In genomic region chr3:157174616-157175498, GRCh38 we compare ENCODE assay signal across 1 cellular context.
TF ChIP-seq lines count a peak whose summit lies in the region.

No MANE protein-coding gene starts in this region.

TF ChIP-seq in K562, 482 proteins besides CTCF, POLR2A, EP300 and RAD21 (continued from another document and continues in another):
- TF ChIP-seq, protein P1, sequence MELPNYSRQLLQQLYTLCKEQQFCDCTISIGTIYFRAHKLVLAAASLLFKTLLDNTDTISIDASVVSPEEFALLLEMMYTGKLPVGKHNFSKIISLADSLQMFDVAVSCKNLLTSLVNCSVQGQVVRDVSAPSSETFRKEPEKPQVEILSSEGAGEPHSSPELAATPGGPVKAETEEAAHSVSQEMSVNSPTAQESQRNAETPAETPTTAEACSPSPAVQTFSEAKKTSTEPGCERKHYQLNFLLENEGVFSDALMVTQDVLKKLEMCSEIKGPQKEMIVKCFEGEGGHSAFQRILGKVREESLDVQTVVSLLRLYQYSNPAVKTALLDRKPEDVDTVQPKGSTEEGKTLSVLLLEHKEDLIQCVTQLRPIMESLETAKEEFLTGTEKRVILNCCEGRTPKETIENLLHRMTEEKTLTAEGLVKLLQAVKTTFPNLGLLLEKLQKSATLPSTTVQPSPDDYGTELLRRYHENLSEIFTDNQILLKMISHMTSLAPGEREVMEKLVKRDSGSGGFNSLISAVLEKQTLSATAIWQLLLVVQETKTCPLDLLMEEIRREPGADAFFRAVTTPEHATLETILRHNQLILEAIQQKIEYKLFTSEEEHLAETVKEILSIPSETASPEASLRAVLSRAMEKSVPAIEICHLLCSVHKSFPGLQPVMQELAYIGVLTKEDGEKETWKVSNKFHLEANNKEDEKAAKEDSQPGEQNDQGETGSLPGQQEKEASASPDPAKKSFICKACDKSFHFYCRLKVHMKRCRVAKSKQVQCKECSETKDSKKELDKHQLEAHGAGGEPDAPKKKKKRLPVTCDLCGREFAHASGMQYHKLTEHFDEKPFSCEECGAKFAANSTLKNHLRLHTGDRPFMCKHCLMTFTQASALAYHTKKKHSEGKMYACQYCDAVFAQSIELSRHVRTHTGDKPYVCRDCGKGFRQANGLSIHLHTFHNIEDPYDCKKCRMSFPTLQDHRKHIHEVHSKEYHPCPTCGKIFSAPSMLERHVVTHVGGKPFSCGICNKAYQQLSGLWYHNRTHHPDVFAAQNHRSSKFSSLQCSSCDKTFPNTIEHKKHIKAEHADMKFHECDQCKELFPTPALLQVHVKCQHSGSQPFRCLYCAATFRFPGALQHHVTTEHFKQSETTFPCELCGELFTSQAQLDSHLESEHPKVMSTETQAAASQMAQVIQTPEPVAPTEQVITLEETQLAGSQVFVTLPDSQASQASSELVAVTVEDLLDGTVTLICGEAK (IDR thresholded peaks at IDR 0.05): peak; percentile 91
- TF ChIP-seq, protein P1 (CRISPR knock-in tag; IDR thresholded peaks at IDR 0.05): no peak
- TF ChIP-seq SP1 (CRISPR knock-in tag; IDR thresholded peaks at IDR 0.05) (peak; percentile 97), TCF3 (CRISPR knock-in tag; IDR thresholded peaks at IDR 0.05) (peak; percentile 58), SIN3B (IDR thresholded peaks at IDR 0.05; ENCODE audit: low read depth) (peak; percentile 39; the same call in 1 of the 2 replicates), CTBP1 (IDR thresholded peaks at IDR 0.05; ENCODE audit: borderline replicate concordance) (peak; percentile 84), RCOR1 (IDR thresholded peaks at IDR 0.05; ENCODE audit: borderline replicate concordance in 1 of 2, low read depth in 2 of 2, low read length in 2 of 2) (peak in 1 of 2 experiments; percentile 70; a peak in 2 of 4 replicates), RFX5 (IDR thresholded peaks at IDR 0.05; ENCODE audit: low read depth, low read length) (peak; percentile 51; the same call in 1 of the 2 replicates), KLF13 (tag; IDR thresholded peaks at IDR 0.05; ENCODE audit: borderline replicate concordance, low read depth) (peak; percentile 96), ZEB2 (IDR thresholded peaks at IDR 0.05) (0 out of 2 replicates have a peak, but pooled peaks have one; percentile 73), ATF2 (CRISPR knock-in tag; IDR thresholded peaks at IDR 0.05) (peak; percentile 77; the same call in 1 of the 2 replicates), NFATC3 (IDR thresholded peaks at IDR 0.05) (peak; percentile 88), ATF3 (IDR thresholded peaks at IDR 0.05) (peak; percentile 85), ATF3 (CRISPR knock-in tag; conservative IDR thresholded peaks at IDR 0.05) (peak; percentile 30; the same call in 1 of the 2 replicates), NR1H2 (CRISPR knock-in tag; IDR thresholded peaks at IDR 0.05) (0 out of 2 replicates have a peak, but pooled peaks have one; percentile 28), ZNF79 (CRISPR knock-in tag; IDR thresholded peaks at IDR 0.05; ENCODE audit: low read depth) (no peak), TCF7 (IDR thresholded peaks at IDR 0.05; ENCODE audit: borderline replicate concordance) (peak; percentile 88), ZNF121 (CRISPR knock-in tag; conservative IDR thresholded peaks at IDR 0.05) (no peak), ADNP (tag; IDR thresholded peaks at IDR 0.05) (0 out of 2 replicates have a peak, but pooled peaks have one; percentile 5), ETV1 (tag; conservative IDR thresholded peaks at IDR 0.05; ENCODE audit: low read depth) (peak; percentile 100), BCOR (IDR thresholded peaks at IDR 0.05) (peak; percentile 20; the same call in 1 of the 2 replicates), BRD4 (IDR thresholded peaks at IDR 0.05) (peak; percentile 74), TAF15 (IDR thresholded peaks at IDR 0.05; ENCODE audit: low read depth, low read length) (no peak), ARID2 (IDR thresholded peaks at IDR 0.05) (no peak), ELF2 (CRISPR knock-in tag; IDR thresholded peaks at IDR 0.05) (peak; percentile 86; the same call in 1 of the 2 replicates), ZNF639 (CRISPR knock-in tag; conservative IDR thresholded peaks at IDR 0.05 in 1 of 2, IDR thresholded peaks at IDR 0.05 in 1 of 2) (peak in 1 of 2 experiments; percentile 94; a peak in 2 of 4 replicates), HMGN3 (IDR thresholded peaks at IDR 0.05; ENCODE audit: borderline replicate concordance, extremely low read depth, insufficient read length, low read depth, low read length) (peak; percentile 77), ZNF282 (CRISPR knock-in tag; IDR thresholded peaks at IDR 0.05) (no peak), CREB1 (IDR thresholded peaks at IDR 0.05) (peak; percentile 95), CREB1 (CRISPR knock-in tag; IDR thresholded peaks at IDR 0.05) (peak; percentile 95), MTA1 (IDR thresholded peaks at IDR 0.05; ENCODE audit: borderline replicate concordance) (peak; percentile 94), NFE2 (IDR thresholded peaks at IDR 0.05; ENCODE audit: low read depth) (0 out of 2 replicates have a peak, but pooled peaks have one; percentile 1), ZNF140 (CRISPR knock-in tag; IDR thresholded peaks at IDR 0.05) (no peak), FOXJ2 (tag; IDR thresholded peaks at IDR 0.05) (peak; percentile 86), SMAD1 (IDR thresholded peaks at IDR 0.05; ENCODE audit: low read depth, low read length, partially characterized antibody) (peak; percentile 48), TARDBP (IDR thresholded peaks at IDR 0.05) (peak; percentile 98)
- TF ChIP-seq, protein P2, sequence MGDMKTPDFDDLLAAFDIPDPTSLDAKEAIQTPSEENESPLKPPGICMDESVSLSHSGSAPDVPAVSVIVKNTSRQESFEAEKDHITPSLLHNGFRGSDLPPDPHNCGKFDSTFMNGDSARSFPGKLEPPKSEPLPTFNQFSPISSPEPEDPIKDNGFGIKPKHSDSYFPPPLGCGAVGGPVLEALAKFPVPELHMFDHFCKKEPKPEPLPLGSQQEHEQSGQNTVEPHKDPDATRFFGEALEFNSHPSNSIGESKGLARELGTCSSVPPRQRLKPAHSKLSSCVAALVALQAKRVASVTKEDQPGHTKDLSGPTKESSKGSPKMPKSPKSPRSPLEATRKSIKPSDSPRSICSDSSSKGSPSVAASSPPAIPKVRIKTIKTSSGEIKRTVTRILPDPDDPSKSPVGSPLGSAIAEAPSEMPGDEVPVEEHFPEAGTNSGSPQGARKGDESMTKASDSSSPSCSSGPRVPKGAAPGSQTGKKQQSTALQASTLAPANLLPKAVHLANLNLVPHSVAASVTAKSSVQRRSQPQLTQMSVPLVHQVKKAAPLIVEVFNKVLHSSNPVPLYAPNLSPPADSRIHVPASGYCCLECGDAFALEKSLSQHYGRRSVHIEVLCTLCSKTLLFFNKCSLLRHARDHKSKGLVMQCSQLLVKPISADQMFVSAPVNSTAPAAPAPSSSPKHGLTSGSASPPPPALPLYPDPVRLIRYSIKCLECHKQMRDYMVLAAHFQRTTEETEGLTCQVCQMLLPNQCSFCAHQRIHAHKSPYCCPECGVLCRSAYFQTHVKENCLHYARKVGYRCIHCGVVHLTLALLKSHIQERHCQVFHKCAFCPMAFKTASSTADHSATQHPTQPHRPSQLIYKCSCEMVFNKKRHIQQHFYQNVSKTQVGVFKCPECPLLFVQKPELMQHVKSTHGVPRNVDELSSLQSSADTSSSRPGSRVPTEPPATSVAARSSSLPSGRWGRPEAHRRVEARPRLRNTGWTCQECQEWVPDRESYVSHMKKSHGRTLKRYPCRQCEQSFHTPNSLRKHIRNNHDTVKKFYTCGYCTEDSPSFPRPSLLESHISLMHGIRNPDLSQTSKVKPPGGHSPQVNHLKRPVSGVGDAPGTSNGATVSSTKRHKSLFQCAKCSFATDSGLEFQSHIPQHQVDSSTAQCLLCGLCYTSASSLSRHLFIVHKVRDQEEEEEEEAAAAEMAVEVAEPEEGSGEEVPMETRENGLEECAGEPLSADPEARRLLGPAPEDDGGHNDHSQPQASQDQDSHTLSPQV (IDR thresholded peaks at IDR 0.05): peak; percentile 69
- TF ChIP-seq, protein P3, sequence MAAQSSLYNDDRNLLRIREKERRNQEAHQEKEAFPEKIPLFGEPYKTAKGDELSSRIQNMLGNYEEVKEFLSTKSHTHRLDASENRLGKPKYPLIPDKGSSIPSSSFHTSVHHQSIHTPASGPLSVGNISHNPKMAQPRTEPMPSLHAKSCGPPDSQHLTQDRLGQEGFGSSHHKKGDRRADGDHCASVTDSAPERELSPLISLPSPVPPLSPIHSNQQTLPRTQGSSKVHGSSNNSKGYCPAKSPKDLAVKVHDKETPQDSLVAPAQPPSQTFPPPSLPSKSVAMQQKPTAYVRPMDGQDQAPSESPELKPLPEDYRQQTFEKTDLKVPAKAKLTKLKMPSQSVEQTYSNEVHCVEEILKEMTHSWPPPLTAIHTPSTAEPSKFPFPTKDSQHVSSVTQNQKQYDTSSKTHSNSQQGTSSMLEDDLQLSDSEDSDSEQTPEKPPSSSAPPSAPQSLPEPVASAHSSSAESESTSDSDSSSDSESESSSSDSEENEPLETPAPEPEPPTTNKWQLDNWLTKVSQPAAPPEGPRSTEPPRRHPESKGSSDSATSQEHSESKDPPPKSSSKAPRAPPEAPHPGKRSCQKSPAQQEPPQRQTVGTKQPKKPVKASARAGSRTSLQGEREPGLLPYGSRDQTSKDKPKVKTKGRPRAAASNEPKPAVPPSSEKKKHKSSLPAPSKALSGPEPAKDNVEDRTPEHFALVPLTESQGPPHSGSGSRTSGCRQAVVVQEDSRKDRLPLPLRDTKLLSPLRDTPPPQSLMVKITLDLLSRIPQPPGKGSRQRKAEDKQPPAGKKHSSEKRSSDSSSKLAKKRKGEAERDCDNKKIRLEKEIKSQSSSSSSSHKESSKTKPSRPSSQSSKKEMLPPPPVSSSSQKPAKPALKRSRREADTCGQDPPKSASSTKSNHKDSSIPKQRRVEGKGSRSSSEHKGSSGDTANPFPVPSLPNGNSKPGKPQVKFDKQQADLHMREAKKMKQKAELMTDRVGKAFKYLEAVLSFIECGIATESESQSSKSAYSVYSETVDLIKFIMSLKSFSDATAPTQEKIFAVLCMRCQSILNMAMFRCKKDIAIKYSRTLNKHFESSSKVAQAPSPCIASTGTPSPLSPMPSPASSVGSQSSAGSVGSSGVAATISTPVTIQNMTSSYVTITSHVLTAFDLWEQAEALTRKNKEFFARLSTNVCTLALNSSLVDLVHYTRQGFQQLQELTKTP (IDR thresholded peaks at IDR 0.05; ENCODE audit: low read depth in 1 of 2, partially characterized antibody in 2 of 2): peak in 1 of 2 experiments; percentile 73
- TF ChIP-seq, protein P4, sequence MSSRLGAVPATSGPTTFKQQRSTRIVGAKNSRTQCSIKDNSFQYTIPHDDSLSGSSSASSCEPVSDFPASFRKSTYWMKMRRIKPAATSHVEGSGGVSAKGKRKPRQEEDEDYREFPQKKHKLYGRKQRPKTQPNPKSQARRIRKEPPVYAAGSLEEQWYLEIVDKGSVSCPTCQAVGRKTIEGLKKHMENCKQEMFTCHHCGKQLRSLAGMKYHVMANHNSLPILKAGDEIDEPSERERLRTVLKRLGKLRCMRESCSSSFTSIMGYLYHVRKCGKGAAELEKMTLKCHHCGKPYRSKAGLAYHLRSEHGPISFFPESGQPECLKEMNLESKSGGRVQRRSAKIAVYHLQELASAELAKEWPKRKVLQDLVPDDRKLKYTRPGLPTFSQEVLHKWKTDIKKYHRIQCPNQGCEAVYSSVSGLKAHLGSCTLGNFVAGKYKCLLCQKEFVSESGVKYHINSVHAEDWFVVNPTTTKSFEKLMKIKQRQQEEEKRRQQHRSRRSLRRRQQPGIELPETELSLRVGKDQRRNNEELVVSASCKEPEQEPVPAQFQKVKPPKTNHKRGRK (tag; IDR thresholded peaks at IDR 0.05): no peak
